In the genomic region with DNA sequence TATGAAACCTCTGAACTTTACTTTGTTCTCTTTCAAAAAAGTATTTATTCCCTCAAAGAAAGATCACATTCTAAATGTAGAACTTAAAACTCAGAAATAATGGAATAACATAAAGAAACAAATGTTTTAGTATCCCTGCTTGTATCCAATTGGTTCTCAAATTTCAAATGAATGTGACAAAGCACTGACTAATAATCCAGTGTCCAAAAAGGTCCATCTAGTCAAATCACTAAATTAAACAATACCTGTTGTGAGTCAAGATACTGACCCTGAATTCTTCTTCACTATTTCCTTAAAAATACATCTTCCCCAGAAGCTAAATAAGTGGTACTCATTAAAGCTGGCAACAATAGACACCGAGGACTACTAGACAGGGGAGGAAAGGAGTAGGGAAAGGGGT, we compare ENCODE assay signal across 1 cellular context.
TF ChIP-seq lines count a peak whose summit lies in the region.

No MANE protein-coding gene starts in this region.

TF ChIP-seq in IMR-90, 13 proteins besides CTCF, POLR2A, EP300 and RAD21 (continued from another document):
- no peak for TF ChIP-seq ELK1 (IDR thresholded peaks at IDR 0.05; ENCODE audit: borderline replicate concordance, low read depth, low read length)
- TF ChIP-seq MAZ (IDR thresholded peaks at IDR 0.05; ENCODE audit: borderline replicate concordance, low read depth, low read length): no peak
- no peak for TF ChIP-seq SMC3 (IDR thresholded peaks at IDR 0.05; ENCODE audit: low read depth, low read length)
- no peak for TF ChIP-seq BHLHE40 (IDR thresholded peaks at IDR 0.05; ENCODE audit: low read depth, low read length)
- no peak for TF ChIP-seq RFX5 (IDR thresholded peaks at IDR 0.05; ENCODE audit: low read depth, low read length)
- TF ChIP-seq RCOR1 (IDR thresholded peaks at IDR 0.05; ENCODE audit: insufficient replicate concordance, low read length): no peak
- TF ChIP-seq MAFK (IDR thresholded peaks at IDR 0.05; ENCODE audit: low read depth, low read length): no peak
- no peak for TF ChIP-seq CEBPB (IDR thresholded peaks at IDR 0.05; ENCODE audit: low read depth, low read length)
- no peak for TF ChIP-seq NFE2L2 (IDR thresholded peaks at IDR 0.05; ENCODE audit: low read depth, low read length)
- TF ChIP-seq CHD1 (IDR thresholded peaks at IDR 0.05; ENCODE audit: low read depth, low read length): no peak
- TF ChIP-seq FOS (IDR thresholded peaks at IDR 0.05; ENCODE audit: low read depth, low read length): no peak
